32 cellular contexts compared by ENCODE assay signal in genomic region chr7:52854681-52855080, GRCh38.
"Had no signal": no experiment of that assay in that cellular context is flagged by ENCODE, and none has a peak within 500 bp of the region (broad histone marks: within the 10 kb centered on the region; RNA-seq: fewer than 3 reads in every experiment).

No MANE protein-coding gene starts in this region.

- ATAC-seq: activated CD4-positive, CD25-positive, alpha-beta regulatory T cell treated with anti-CD3 and anti-CD28 coated beads, Interleukin-2, amount 50 U/mL, for 24 hours; activated CD8-positive, alpha-beta memory T cell treated with anti-CD3 and anti-CD28 coated beads, Interleukin-2, amount 10 ng/mL, durations not matched to agents 7 days and 5 days; activated CD8-positive, alpha-beta T cell treated with anti-CD3 and anti-CD28 coated beads, Interleukin-2, amount 10 ng/mL, durations not matched to agents 7 days and 5 days; activated naive CD8-positive, alpha-beta T cell treated with anti-CD3 and anti-CD28 coated beads, Interleukin-2, amount 50 U/mL, for 24 hours; body of pancreas; effector memory CD8-positive, alpha-beta T cell; foreskin keratinocyte; gastrocnemius medialis; heart left ventricle; T-helper 17 cell had no signal

- H3K9me3 ChIP-seq: adrenal gland, esophagus muscularis mucosa, gastrocnemius medialis had no signal

- DNase-seq: activated B cell treated with CpG ODN at 0.5 μM for 24 hours; activated CD4-positive, alpha-beta memory T cell treated with anti-CD3 and anti-CD28 coated beads for 36 hours; activated CD4-positive, alpha-beta T cell treated with anti-CD3 and anti-CD28 coated beads for 48 hours; activated CD8-positive, alpha-beta memory T cell treated with anti-CD3 and anti-CD28 coated beads, Interleukin-2, amount 10 ng/mL, durations not matched to agents 7 days and 5 days; activated CD8-positive, alpha-beta memory T cell treated with anti-CD3 and anti-CD28 coated beads, Interleukin-2, amount 50 U/mL, for 4 hours; activated CD8-positive, alpha-beta T cell treated with anti-CD3 and anti-CD28 coated beads, Interleukin-2, amount 10 ng/mL, durations not matched to agents 7 days and 5 days; activated effector memory CD4-positive, alpha-beta T cell treated with anti-CD3 and anti-CD28 coated beads, Interleukin-2, amount 50 U/mL, for 16 hours; activated naive CD4-positive, alpha-beta T cell treated with anti-CD3 and anti-CD28 coated beads for 36 hours; activated naive CD8-positive, alpha-beta T cell treated with anti-CD3 and anti-CD28 coated beads for 36 hours; activated naive CD8-positive, alpha-beta T cell treated with anti-CD3 and anti-CD28 coated beads, Interleukin-2, amount 50 U/mL, for 24 hours; activated T-cell treated with anti-CD3 and anti-CD28 coated beads, Interleukin-2, amount 50 U/mL, for 1 hour; activated T-cell treated with anti-CD3 and anti-CD28 coated beads, Interleukin-2, amount 50 U/mL, for 48 hours; adrenal gland; amygdala; aorta; body of pancreas; caudate nucleus; cortex of kidney; dermis blood vessel endothelial cell; effector CD4-positive, alpha-beta T cell; effector memory CD8-positive, alpha-beta T cell; erythroblast; foreskin keratinocyte; gastrocnemius medialis; glutamatergic neuron; heart left ventricle; T-helper 17 cell; T1000; WERI-Rb-1 had no signal

- H3K27ac ChIP-seq: adrenal gland, body of pancreas, esophagus muscularis mucosa, foreskin keratinocyte, gastrocnemius medialis, heart left ventricle, WERI-Rb-1 had no signal

- H3K36me3 ChIP-seq: adrenal gland, esophagus muscularis mucosa, gastrocnemius medialis, heart left ventricle, WERI-Rb-1 had no signal

- FAIRE-seq: colon had no signal

- H3K4me3 ChIP-seq: adrenal gland, body of pancreas, esophagus muscularis mucosa, gastrocnemius medialis, heart left ventricle had no signal

- H3K27me3 ChIP-seq: adrenal gland, body of pancreas, esophagus muscularis mucosa, foreskin keratinocyte, gastrocnemius medialis, heart left ventricle had no signal

- H3K4me1 ChIP-seq: adrenal gland, body of pancreas, esophagus muscularis mucosa, foreskin keratinocyte, gastrocnemius medialis, heart left ventricle had no signal
